Comparison of ENCODE assay signal across 7 cellular contexts in genomic region chr15:41559489-41560177, GRCh38. TPM values are rescaled to one million over a fixed set of nuclear protein-coding genes. Genes with fewer than 3 reads are reported as not detected.
DNase-seq lines count a peak whose midpoint lies in the region; ATAC-seq, FAIRE-seq and TF ChIP-seq lines count a peak whose summit lies in the region.

No MANE protein-coding gene starts in this region.

- no peaks in the 10 kb centered on the region for H3K36me3 Mint-ChIP-seq in natural killer cell

- H3K9me3 ChIP-seq in Peyer's patch: no peaks in the 10 kb centered on the region
- H3K9me3 ChIP-seq in endocrine pancreas (ENCODE audit: control insufficient read depth, low read length): no peaks in the 10 kb centered on the region

- peak overlapping the region; percentile 43 to 79 (median 72) for H3K4me3 ChIP-seq in Peyer's patch
- no peak overlapping the region for H3K4me3 ChIP-seq in endocrine pancreas (ENCODE audit: control insufficient read depth, insufficient read depth, low read length)

- peak overlapping the region; percentile 15 for H3K9ac ChIP-seq in endocrine pancreas (ENCODE audit: control insufficient read depth, insufficient read depth, low read length)

- H3K27me3 ChIP-seq in Peyer's patch (no peaks in the 10 kb centered on the region), endocrine pancreas (ENCODE audit: control insufficient read depth, insufficient read depth, low read length) (peaks cover 2% of the 10 kb centered on the region)

- H3K4me1 Mint-ChIP-seq in natural killer cell: peaks cover 11 to 26% of the 10 kb centered on the region in 2 donors

- no peaks in the 10 kb centered on the region for H3K36me3 ChIP-seq in Peyer's patch
- H3K36me3 ChIP-seq in endocrine pancreas (ENCODE audit: control insufficient read depth, insufficient read depth, low read length): peaks cover 2% of the 10 kb centered on the region

- H3K4me1 ChIP-seq in Peyer's patch (peaks cover 0 to 19% (median 13%) of the 10 kb centered on the region in 4 donors), endocrine pancreas (ENCODE audit: control insufficient read depth, insufficient read depth, low read length) (no peaks in the 10 kb centered on the region)

- no peak for ATAC-seq in natural killer cell
- no peak for ATAC-seq in GM19328 (IDR thresholded peaks at IDR 0.05; ENCODE audit: unreplicated experiment)

- DNase-seq in GM19239 (ENCODE audit: insufficient read length, low spot score) (peak; percentile 38), Peyer's patch (no peak), natural killer cell (no peak), NOMO-1 treated with dmso at 0.1 percent for 144 hours (lab: John Stamatoyannopoulos, UW; ENCODE audit: unreplicated experiment) (no peak)
- DNase-seq in stimulated activated CD8-positive, alpha-beta memory T cell treated with anti-CD3 and anti-CD28 coated beads, Interleukin-4, amount 100 ng/mL, for 48 hours: no peak

- intact Hi-C loops in natural killer cell (cut with micrococcal nuclease): loop anchor here (5.0 kb wide), 3 partner anchors 43 to 343 kb away; partner anchors contain the start of gene MAPKBP1

- TF ChIP-seq POLR2A in Peyer's patch (IDR thresholded peaks at IDR 0.05): no peak

- H3K9me3 Mint-ChIP-seq in natural killer cell: no peaks in the 10 kb centered on the region

- peak overlapping the region; percentile 56 to 76 for H3K27ac Mint-ChIP-seq in natural killer cell

- peak overlapping the region in 2 of 4 donors; percentile 60 to 72 for H3K27ac ChIP-seq in Peyer's patch

- peak overlapping the region; percentile 90 for H3K4me3 Mint-ChIP-seq in natural killer cell

- peaks cover 0 to 29% of the 10 kb centered on the region in 2 donors for H3K27me3 Mint-ChIP-seq in natural killer cell (ENCODE audit: low read depth in 2 of 2)

- FAIRE-seq in GM19239 (lab: Jason Lieb, UNC): no peak

- TF ChIP-seq CTCF in Peyer's patch (IDR thresholded peaks at IDR 0.05): no peak
- no peak for TF ChIP-seq CTCF in natural killer cell (IDR thresholded peaks at IDR 0.05)

RNA-seq across cellular contexts. Expression of gene TYRO3, which starts 0.6 kb away (rescaled TPM):
- total RNA-seq in Peyer's patch (10 to 100 TPM in 1 of 4 donors, 1 to 10 TPM in 3; 2.8 to 16.2 (median 6.8) TPM), natural killer cell (under 1 TPM; 0.25 to 0.80 (median 0.36) TPM)

RNA-seq across cellular contexts. Expression of gene RPAP1, which starts 15.6 kb away (rescaled TPM):
- total RNA-seq in Peyer's patch: 10 to 100 TPM; 29.4 to 82.5 (median 48.4) TPM
- total RNA-seq in natural killer cell: 10 to 100 TPM; 21.2 to 27.7 (median 27.4) TPM

RNA-seq across cellular contexts. Expression of gene LTK, which starts 46.0 kb away (rescaled TPM):
- total RNA-seq in Peyer's patch (10 to 100 TPM in 3 of 4 donors, not detected in 1; 13.8 to 39.0 (median 26.3) TPM), natural killer cell (1 to 10 TPM in 2 of 3 donors, under 1 TPM in 1; 0.56 to 4.9 (median 1.7) TPM)
